In the genomic region with DNA sequence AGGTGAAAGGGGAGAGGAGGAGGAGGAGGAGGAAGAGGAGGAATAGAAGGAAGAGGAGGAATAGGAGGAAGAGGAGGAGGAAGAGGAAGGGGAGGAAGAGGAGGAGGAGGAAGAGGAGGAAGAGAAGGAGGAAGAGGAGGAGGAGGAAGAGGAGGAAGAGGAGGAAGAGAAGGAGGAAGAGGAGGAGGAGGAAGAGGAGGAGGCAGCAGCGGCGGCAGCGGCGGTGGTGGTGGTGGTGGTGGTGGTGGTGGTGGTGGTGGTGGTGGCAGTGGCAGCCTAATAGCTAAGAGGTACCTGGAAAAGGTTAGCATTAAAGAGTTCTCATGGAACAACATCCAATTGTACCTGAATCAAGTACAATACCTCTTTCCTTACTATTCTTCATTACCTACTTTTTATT, we compare ENCODE assay signal across 17 cellular contexts. TPM values are rescaled to one million over a fixed set of nuclear protein-coding genes. Genes with fewer than 3 reads are reported as not detected.
DNase-seq lines count a peak whose midpoint lies in the region; ATAC-seq and TF ChIP-seq lines count a peak whose summit lies in the region.
"Had no signal": no experiment of that assay in that cellular context is flagged by ENCODE, and none has a peak within 500 bp of the region (broad histone marks: within the 10 kb centered on the region; RNA-seq: fewer than 3 reads in every experiment).

No MANE protein-coding gene starts in this region.

- H3K9ac ChIP-seq in mammary epithelial cell (ENCODE audit: insufficient read depth, low read length), result no peak overlapping the region
- H3K9ac ChIP-seq: BLaER1 had no signal

- CTCF ChIA-PET in activated CD4-positive, alpha-beta memory T cell treated with anti-CD3 and anti-CD28 coated beads, Interleukin-2, amount 10 ng/mL, durations not matched to agents 7 days and 5 days (lab: Charles Lee), result no interaction called here
- CTCF ChIA-PET in activated CD4-positive, alpha-beta memory T cell treated with anti-CD3 and anti-CD28 coated beads for 36 hours (lab: Charles Lee), result no interaction called here
- CTCF ChIA-PET in CD8-positive, alpha-beta T cell (lab: Charles Lee), result no interaction called here
- CTCF ChIA-PET in mammary epithelial cell (lab: Charles Lee; ENCODE audit: low non-redundant PET), result no interaction called here

- intact Hi-C loops in activated CD4-positive, alpha-beta memory T cell treated with anti-CD3 and anti-CD28 coated beads for 36 hours (cut with micrococcal nuclease), result no loop called here
- intact Hi-C loops in CD8-positive, alpha-beta T cell (cut with DNase I, micrococcal nuclease), result no loop called here
- intact Hi-C loops in mammary epithelial cell (cut with micrococcal nuclease), result no loop called here

- H3K27me3 ChIP-seq in CD8-positive, alpha-beta T cell (ENCODE audit: insufficient read depth, low read length), result no peaks in the 10 kb centered on the region
- H3K27me3 ChIP-seq in HAP-1 (ENCODE audit: low read depth) (no peaks in the 10 kb centered on the region), mammary epithelial cell (ENCODE audit: insufficient read depth, low read length) (no peaks in the 10 kb centered on the region)
- H3K27me3 ChIP-seq: BLaER1 had no signal

- H4K20me1 ChIP-seq in mammary epithelial cell (ENCODE audit: insufficient read depth, low read length), result peaks cover 2% of the 10 kb centered on the region

- peaks cover 17% of the 10 kb centered on the region for H3K36me3 Mint-ChIP-seq in activated CD4-positive, alpha-beta memory T cell treated with anti-CD3 and anti-CD28 coated beads, Interleukin-2, amount 10 ng/mL, durations not matched to agents 7 days and 5 days (ENCODE audit: low read depth)
- peaks cover 15% of the 10 kb centered on the region for H3K36me3 Mint-ChIP-seq in activated CD4-positive, alpha-beta memory T cell treated with anti-CD3 and anti-CD28 coated beads for 36 hours
- H3K36me3 Mint-ChIP-seq in CD8-positive, alpha-beta T cell, result peaks cover 42% of the 10 kb centered on the region
- peaks cover 68% of the 10 kb centered on the region for H3K36me3 Mint-ChIP-seq in activated T-helper 17 cell treated with anti-CD3 and anti-CD28 coated beads, Interleukin-2, amount 50 U/mL, for 72 hours (ENCODE audit: low read depth)
- peaks cover 44% of the 10 kb centered on the region for H3K36me3 Mint-ChIP-seq in nephron progenitor cell (ENCODE audit: low read depth)
- H3K36me3 Mint-ChIP-seq: IgD-negative memory B cell had no signal

- H3K4me1 Mint-ChIP-seq in activated CD4-positive, alpha-beta memory T cell treated with anti-CD3 and anti-CD28 coated beads, Interleukin-2, amount 10 ng/mL, durations not matched to agents 7 days and 5 days, result peaks cover 2% of the 10 kb centered on the region
- no peaks in the 10 kb centered on the region for H3K4me1 Mint-ChIP-seq in activated CD4-positive, alpha-beta memory T cell treated with anti-CD3 and anti-CD28 coated beads for 36 hours (ENCODE audit: low read depth)
- peaks cover 6% of the 10 kb centered on the region for H3K4me1 Mint-ChIP-seq in CD8-positive, alpha-beta T cell (ENCODE audit: low read depth)
- no peaks in the 10 kb centered on the region for H3K4me1 Mint-ChIP-seq in activated T-helper 17 cell treated with anti-CD3 and anti-CD28 coated beads, Interleukin-2, amount 50 U/mL, for 72 hours
- H3K4me1 Mint-ChIP-seq in nephron progenitor cell, result no peaks in the 10 kb centered on the region
- H3K4me1 Mint-ChIP-seq: CD14-positive monocyte had no signal

- H3K4me2 ChIP-seq in mammary epithelial cell (ENCODE audit: insufficient read depth, low read depth, low read length), result no peak overlapping the region
- H3K4me2 ChIP-seq: BLaER1 had no signal

- H3K4me3 ChIP-seq in CD8-positive, alpha-beta T cell (ENCODE audit: low read depth, low read length), result no peak overlapping the region
- H3K4me3 ChIP-seq in HAP-1 (no peak overlapping the region), mammary epithelial cell (replicated peaks in 1 of 3; ENCODE audit: insufficient read depth in 1 of 3, low read depth in 2 of 3, low read length in 3 of 3) (no peak overlapping the region)
- H3K4me3 ChIP-seq: BLaER1 had no signal

- dilution Hi-C loops in mammary epithelial cell (cut with HindIII; ENCODE audit: low sequenced_read_pairs), result no loop called here

- no peaks in the 10 kb centered on the region for H3K4me1 ChIP-seq in CD8-positive, alpha-beta T cell (ENCODE audit: insufficient read depth, low read length)
- H3K4me1 ChIP-seq in HAP-1, result no peaks in the 10 kb centered on the region; the same call in 1 of the 2 replicates
- H3K4me1 ChIP-seq in mammary epithelial cell (ENCODE audit: insufficient read depth, low read length), result no peaks in the 10 kb centered on the region
- H3K4me1 ChIP-seq: BLaER1 had no signal

- BruUV-seq in mammary epithelial cell (replicated peaks; lab: Mats Ljungman, UMichigan), result no TSS peak

- H3K9me3 ChIP-seq in CD8-positive, alpha-beta T cell (ENCODE audit: low read length), result no peaks in the 10 kb centered on the region
- H3K9me3 ChIP-seq in HAP-1 (no peaks in the 10 kb centered on the region), mammary epithelial cell (replicated peaks; ENCODE audit: insufficient read depth, low read length) (no peaks in the 10 kb centered on the region)
- H3K9me3 ChIP-seq: BLaER1 had no signal

- no peak overlapping the region for H3K27ac ChIP-seq in CD8-positive, alpha-beta T cell (ENCODE audit: low read depth, low read length)
- H3K27ac ChIP-seq in mammary epithelial cell (ENCODE audit: insufficient read depth, low read depth, low read length), result no peak overlapping the region
- H3K27ac ChIP-seq: BLaER1 had no signal

- no peaks in the 10 kb centered on the region for H3K27me3 Mint-ChIP-seq in activated CD4-positive, alpha-beta memory T cell treated with anti-CD3 and anti-CD28 coated beads, Interleukin-2, amount 10 ng/mL, durations not matched to agents 7 days and 5 days
- H3K27me3 Mint-ChIP-seq in activated CD4-positive, alpha-beta memory T cell treated with anti-CD3 and anti-CD28 coated beads for 36 hours, result no peaks in the 10 kb centered on the region
- no peaks in the 10 kb centered on the region for H3K27me3 Mint-ChIP-seq in CD8-positive, alpha-beta T cell (ENCODE audit: low read depth)
- H3K27me3 Mint-ChIP-seq in activated T-helper 17 cell treated with anti-CD3 and anti-CD28 coated beads, Interleukin-2, amount 50 U/mL, for 72 hours, result no peaks in the 10 kb centered on the region
- no peaks in the 10 kb centered on the region for H3K27me3 Mint-ChIP-seq in nephron progenitor cell (ENCODE audit: low read depth, poor library complexity)
- H3K27me3 Mint-ChIP-seq: CD4-positive, alpha-beta memory T cell; IgD-negative memory B cell had no signal

- no peaks in the 10 kb centered on the region for H3K36me3 ChIP-seq in CD8-positive, alpha-beta T cell (ENCODE audit: insufficient read depth, low read length)
- H3K36me3 ChIP-seq in HAP-1 (replicated peaks) (peaks cover 8% of the 10 kb centered on the region; the same call in 1 of the 2 replicates), mammary epithelial cell (ENCODE audit: insufficient read depth, low read length) (peaks cover 15% of the 10 kb centered on the region)

- no CpG with 5 or more reads among the region's 4 CpGs for WGBS in mammary epithelial cell (ENCODE audit: low coverage, missing lambda C conversion rate)

- no peaks in the 10 kb centered on the region for H3K9me3 Mint-ChIP-seq in activated CD4-positive, alpha-beta memory T cell treated with anti-CD3 and anti-CD28 coated beads, Interleukin-2, amount 10 ng/mL, durations not matched to agents 7 days and 5 days
- no peaks in the 10 kb centered on the region for H3K9me3 Mint-ChIP-seq in activated CD4-positive, alpha-beta memory T cell treated with anti-CD3 and anti-CD28 coated beads for 36 hours
- H3K9me3 Mint-ChIP-seq in CD8-positive, alpha-beta T cell, result no peaks in the 10 kb centered on the region
- no peaks in the 10 kb centered on the region for H3K9me3 Mint-ChIP-seq in activated T-helper 17 cell treated with anti-CD3 and anti-CD28 coated beads, Interleukin-2, amount 50 U/mL, for 72 hours
- H3K9me3 Mint-ChIP-seq in nephron progenitor cell, result no peaks in the 10 kb centered on the region
- H3K9me3 Mint-ChIP-seq: CD14-positive monocyte; CD4-positive, alpha-beta memory T cell; H9; IgD-negative memory B cell had no signal

- no peak overlapping the region for H2AFZ ChIP-seq in mammary epithelial cell (ENCODE audit: low read depth, low read length)

- no peak for TF ChIP-seq CTCF in CD8-positive, alpha-beta T cell (IDR thresholded peaks at IDR 0.05)
- no peak for TF ChIP-seq CTCF in nephron progenitor cell (IDR thresholded peaks at IDR 0.05)
- no peak for TF ChIP-seq CTCF in mammary epithelial cell (conservative IDR thresholded peaks at IDR 0.05 in 1 of 2, IDR thresholded peaks at IDR 0.05 in 1 of 2; ENCODE audit: extremely low read depth in 1 of 2, insufficient read depth in 1 of 2, low read depth in 1 of 2, low read length in 2 of 2)

- H3K27ac Mint-ChIP-seq in activated CD4-positive, alpha-beta memory T cell treated with anti-CD3 and anti-CD28 coated beads, Interleukin-2, amount 10 ng/mL, durations not matched to agents 7 days and 5 days, result peak overlapping the region; percentile 42
- no peak overlapping the region for H3K27ac Mint-ChIP-seq in activated CD4-positive, alpha-beta memory T cell treated with anti-CD3 and anti-CD28 coated beads for 36 hours
- H3K27ac Mint-ChIP-seq in CD8-positive, alpha-beta T cell, result peak overlapping the region; percentile 73
- peak overlapping the region; percentile 60 for H3K27ac Mint-ChIP-seq in activated T-helper 17 cell treated with anti-CD3 and anti-CD28 coated beads, Interleukin-2, amount 50 U/mL, for 72 hours
- peak overlapping the region; percentile 60 for H3K27ac Mint-ChIP-seq in nephron progenitor cell
- H3K27ac Mint-ChIP-seq: IgD-negative memory B cell had no signal

- DNase-seq in activated CD4-positive, alpha-beta memory T cell treated with anti-CD3 and anti-CD28 coated beads, Interleukin-2, amount 10 ng/mL, durations not matched to agents 7 days and 5 days, result no peak
- no peak for DNase-seq in activated CD4-positive, alpha-beta memory T cell treated with anti-CD3 and anti-CD28 coated beads for 36 hours
- no peak for DNase-seq in CD8-positive, alpha-beta T cell
- DNase-seq in nephron progenitor cell (no peak), HAP-1 (ENCODE audit: low spot score in 2 of 2) (no peak), mammary epithelial cell (no peak)
- DNase-seq: 8988T; Calu3; CD4-positive, alpha-beta memory T cell; DMS79 treated with DMSO at 0.1 percent for 48 hours; GF-D8; H9 had no signal

- H3K79me2 ChIP-seq in mammary epithelial cell (ENCODE audit: insufficient read depth, low read length), result peaks cover 78% of the 10 kb centered on the region

- in situ Hi-C loops in HAP-1 (cut with MboI; ENCODE audit: low sequenced_read_pairs), result no loop called here
- in situ Hi-C loops in mammary epithelial cell (cut with MboI; ENCODE audit: low sequenced_read_pairs in 2 of 2), result no loop called here

- H3K4me3 Mint-ChIP-seq in activated CD4-positive, alpha-beta memory T cell treated with anti-CD3 and anti-CD28 coated beads, Interleukin-2, amount 10 ng/mL, durations not matched to agents 7 days and 5 days, result no peak overlapping the region
- H3K4me3 Mint-ChIP-seq in activated CD4-positive, alpha-beta memory T cell treated with anti-CD3 and anti-CD28 coated beads for 36 hours, result no peak overlapping the region
- H3K4me3 Mint-ChIP-seq in CD8-positive, alpha-beta T cell, result no peak overlapping the region
- no peak overlapping the region for H3K4me3 Mint-ChIP-seq in activated T-helper 17 cell treated with anti-CD3 and anti-CD28 coated beads, Interleukin-2, amount 50 U/mL, for 72 hours
- H3K4me3 Mint-ChIP-seq in nephron progenitor cell, result no peak overlapping the region
- H3K4me3 Mint-ChIP-seq: CD14-positive monocyte; CD4-positive, alpha-beta memory T cell; H9; IgD-negative memory B cell had no signal

- no peak for ATAC-seq in CD8-positive, alpha-beta T cell
- ATAC-seq in activated T-helper 17 cell treated with anti-CD3 and anti-CD28 coated beads, Interleukin-2, amount 50 U/mL, for 72 hours (replicated peaks), result no peak
- no peak for ATAC-seq in HG03196 (IDR thresholded peaks at IDR 0.05; ENCODE audit: unreplicated experiment)

- POLR2A ChIA-PET in activated CD4-positive, alpha-beta memory T cell treated with anti-CD3 and anti-CD28 coated beads, Interleukin-2, amount 10 ng/mL, durations not matched to agents 7 days and 5 days (lab: Charles Lee), result interaction anchor here (0.6 kb wide), 1 partner anchor 9 kb away, joined by 3 read pairs; no protein-coding TSS in a partner anchor
- POLR2A ChIA-PET in activated CD4-positive, alpha-beta memory T cell treated with anti-CD3 and anti-CD28 coated beads for 36 hours (lab: Charles Lee), result no interaction called here
- POLR2A ChIA-PET in CD8-positive, alpha-beta T cell (lab: Charles Lee), result interaction anchor here (0.7 kb wide), 1 partner anchor 199 kb away, joined by 3 read pairs; no protein-coding TSS in a partner anchor

RNA-seq across cellular contexts. Expression of a gene that starts 32.5 kb away (rescaled TPM):
- total RNA-seq in activated CD4-positive, alpha-beta memory T cell treated with anti-CD3 and anti-CD28 coated beads, Interleukin-2, amount 10 ng/mL, durations not matched to agents 7 days and 5 days, result 10 to 100 TPM; 42.6 to 43.7 TPM
- total RNA-seq in activated CD4-positive, alpha-beta memory T cell treated with anti-CD3 and anti-CD28 coated beads for 36 hours, result 10 to 100 TPM; 35.0 to 38.0 TPM
- 10 to 100 TPM; 27.6 to 27.7 TPM for total RNA-seq in CD8-positive, alpha-beta T cell
- 10 to 100 TPM; 45.7 to 57.0 TPM for total RNA-seq in activated T-helper 17 cell treated with anti-CD3 and anti-CD28 coated beads, Interleukin-2, amount 50 U/mL, for 72 hours
- total RNA-seq in mammary epithelial cell, result 10 to 100 TPM; 28.5 to 47.0 TPM
- 20.7 TPM for polyA plus RNA-seq in mammary epithelial cell
- 51.9 TPM for polyA minus RNA-seq in mammary epithelial cell
